ENCODE assay signal across 32 cellular contexts in the genomic region with DNA sequence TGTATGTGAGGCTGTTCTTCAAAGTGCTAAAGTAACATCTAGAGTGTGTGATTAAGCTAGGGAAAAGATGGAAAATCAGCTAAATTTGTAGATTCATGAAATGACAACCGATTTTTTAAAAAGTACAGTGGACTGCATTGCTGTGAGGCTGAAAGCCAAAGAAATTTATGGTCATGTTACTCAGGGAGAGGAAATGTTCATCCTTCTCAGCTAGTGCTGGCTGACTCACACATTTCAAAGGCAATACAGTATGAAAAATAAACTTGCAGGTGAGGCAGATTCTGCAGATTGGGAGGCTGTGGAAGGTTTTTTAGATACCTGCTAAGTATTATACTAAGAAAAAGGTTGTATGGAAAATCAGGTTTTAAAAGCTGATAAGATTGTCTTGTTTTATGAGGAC.
A peak's percentile ranks its signal among the peaks of the same experiment; 100 is the strongest.
DNase-seq lines count a peak whose midpoint lies in the region; ATAC-seq and TF ChIP-seq lines count a peak whose summit lies in the region.
"Had no signal": no experiment of that assay in that cellular context is flagged by ENCODE, and none has a peak within 500 bp of the region (broad histone marks: within the 10 kb centered on the region; RNA-seq: fewer than 3 reads in every experiment).

No MANE protein-coding gene starts in this region.

- H2AFZ ChIP-seq in PC-9, result 0 out of 2 replicates have a peak overlapping the region, but pooled peaks have one; percentile 1

- H4K20me1 ChIP-seq in PC-9 (ENCODE audit: insufficient read depth), result no peaks in the 10 kb centered on the region

- peaks cover 7% of the 10 kb centered on the region for H3K36me3 ChIP-seq in PC-9 (ENCODE audit: low read depth)
- H3K36me3 ChIP-seq: ascending aorta, esophagus muscularis mucosa, gastrocnemius medialis, left lung, pancreas, SJSA1 had no signal

- H3K4me1 ChIP-seq in PC-9 (replicated peaks; ENCODE audit: insufficient read depth), result peaks cover 27% of the 10 kb centered on the region
- H3K4me1 ChIP-seq: ascending aorta, esophagus muscularis mucosa, gastrocnemius medialis, left lung, pancreas, SJSA1, testis had no signal

- peak overlapping the region; percentile 4 for H3K27ac ChIP-seq in PC-9
- H3K27ac ChIP-seq: ascending aorta, esophagus muscularis mucosa, gastrocnemius medialis, KMS-11, left lung, pancreas, SJSA1, testis had no signal

- H3K9me2 ChIP-seq in PC-9 (ENCODE audit: insufficient read depth), result no peaks in the 10 kb centered on the region

- CTCF ChIA-PET in PC-9 (lab: Charles Lee), result no interaction called here

- H3K79me2 ChIP-seq in PC-9 (ENCODE audit: low read depth), result no peaks in the 10 kb centered on the region

- H3K4me3 ChIP-seq in PC-9 (no peak overlapping the region), choroid plexus epithelial cell (ENCODE audit: low read depth, low read length) (no peak overlapping the region)
- H3K4me3 ChIP-seq: ascending aorta, esophagus muscularis mucosa, gastrocnemius medialis, left lung, pancreas, SJSA1, testis had no signal

- H3K27me3 ChIP-seq in PC-9 (ENCODE audit: insufficient read depth, low read depth), result no peaks in the 10 kb centered on the region
- H3K27me3 ChIP-seq: ascending aorta, gastrocnemius medialis, left lung, pancreas, SJSA1, testis had no signal

- intact Hi-C loops in PC-9 (cut with micrococcal nuclease; ENCODE audit: unreplicated experiment) (no loop called here), sciatic nerve (cut with DNase I) (no loop called here), Right ventricle myocardium superior (cut with DNase I) (no loop called here)

- H3F3A ChIP-seq in PC-9 (ENCODE audit: insufficient read depth, low read depth), result peaks cover 3% of the 10 kb centered on the region; the same call in 1 of the 2 replicates

- H3K9me3 ChIP-seq in PC-9 (ENCODE audit: insufficient read depth, low read depth), result peaks cover 12% of the 10 kb centered on the region
- H3K9me3 ChIP-seq: ascending aorta, esophagus muscularis mucosa, gastrocnemius medialis, left lung, pancreas, SJSA1, testis had no signal

- H3K4me2 ChIP-seq in PC-9, result peak overlapping the region; percentile 32
- H3K4me2 ChIP-seq: KMS-11 had no signal

- POLR2A ChIA-PET in PC-9 (lab: Charles Lee; ENCODE audit: unreplicated experiment), result no interaction called here

- peak; percentile 46 for DNase-seq in ELR (ENCODE audit: low read depth)
- DNase-seq in PC-9, result peak in 1 of 2 experiments; percentile 48
- peak; percentile 17 for DNase-seq in choroid plexus epithelial cell (ENCODE audit: low read depth)
- peak; percentile 64 for DNase-seq in kidney tubule cell (ENCODE audit: low spot score)
- DNase-seq in sciatic nerve (ENCODE audit: low spot score), result no peak
- DNase-seq in Right ventricle myocardium superior, result no peak
- DNase-seq: activated CD4-positive, alpha-beta T cell treated with anti-CD3 and anti-CD28 coated beads, Interleukin-2, amount 10 ng/mL, durations not matched to agents 7 days and 5 days; activated effector memory CD4-positive, alpha-beta T cell treated with anti-CD3 and anti-CD28 coated beads, Interleukin-2, amount 50 U/mL, for 16 hours; activated naive CD8-positive, alpha-beta T cell treated with anti-CD3 and anti-CD28 coated beads, Interleukin-2, amount 10 ng/mL, durations not matched to agents 7 days and 5 days; activated T-cell treated with anti-CD3 and anti-CD28 coated beads, Interleukin-2, amount 50 U/mL, for 24 hours; CD4-positive, alpha-beta memory T cell; gastrocnemius medialis; H7; left lung; mesendoderm; NCI-H1436; NCI-H2081 treated with DMSO at 0.1 percent for 48 hours; NCI-H2227 treated with DMSO at 0.1 percent for 48 hours; NCI-H526 treated with DMSO at 0.1 percent for 48 hours; NK-92 treated with Interleukin-12 subunit alpha and Interleukin-12 subunit beta, amount 100 ng/mL, for 24 hours; pancreas; right cardiac atrium; stimulated activated CD4-positive, alpha-beta T cell treated with anti-CD3 and anti-CD28 coated beads, Interleukin-2, amount 100 ng/mL, for 24 hours; testis had no signal

- no TSS peak for BruUV-seq in PC-9 (replicated peaks; lab: Mats Ljungman, UMichigan)

- no peak for TF ChIP-seq CTCF in PC-9 (conservative IDR thresholded peaks at IDR 0.05)
- no peak for TF ChIP-seq CTCF in choroid plexus epithelial cell (conservative IDR thresholded peaks at IDR 0.05; ENCODE audit: low read depth, low read length)

- ATAC-seq in sciatic nerve (no peak), GM18858 (IDR thresholded peaks at IDR 0.05; ENCODE audit: unreplicated experiment) (no peak), GM18909 (IDR thresholded peaks at IDR 0.05; ENCODE audit: poor library complexity, unreplicated experiment) (no peak), Right ventricle myocardium superior (ENCODE audit: poor library complexity) (no peak)
- ATAC-seq: gastrocnemius medialis, left lung, Panc1, pancreas, right cardiac atrium, WTC11 had no signal

Comparison
In these comparisons a context has a peak if more than half of its experiments do, and no peak if none do; other contexts are left out.
1. DNase-seq: peak in ELR (single experiment), choroid plexus epithelial cell (single experiment) and kidney tubule cell (single experiment); none in sciatic nerve (single experiment) and Right ventricle myocardium superior (single experiment).